ENCODE assay signal across 24 cellular contexts in the genomic region with DNA sequence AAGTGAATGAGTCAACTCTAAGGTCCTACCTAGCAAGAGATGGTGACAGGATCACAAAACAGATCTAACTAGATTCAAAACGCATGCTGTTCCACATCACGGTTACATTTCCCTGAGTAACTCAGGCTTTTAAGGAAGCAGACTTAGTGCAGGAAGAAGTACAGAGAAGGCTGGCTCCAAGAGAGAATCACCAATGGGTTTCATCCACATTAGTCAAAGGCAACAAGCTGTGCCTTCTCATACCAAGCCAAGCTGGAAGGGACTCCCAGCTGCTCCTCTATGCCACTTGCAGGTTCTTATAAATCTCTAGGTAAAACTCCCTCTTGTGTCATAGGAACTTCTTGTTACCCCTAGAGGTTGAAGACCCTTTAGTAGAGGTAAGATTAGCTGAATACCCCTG.
A peak's percentile ranks its signal among the peaks of the same experiment; 100 is the strongest.
DNase-seq lines count a peak whose midpoint lies in the region; ATAC-seq, FAIRE-seq and TF ChIP-seq lines count a peak whose summit lies in the region.
"Had no signal": no experiment of that assay in that cellular context is flagged by ENCODE, and none has a peak within 500 bp of the region (broad histone marks: within the 10 kb centered on the region; RNA-seq: fewer than 3 reads in every experiment).

No MANE protein-coding gene starts in this region.

- no peak for TF ChIP-seq POLR2A in H54 (IDR thresholded peaks at IDR 0.05; ENCODE audit: low read depth, low read length)
- no peak for TF ChIP-seq POLR2A in right lobe of liver (IDR thresholded peaks at IDR 0.05)

- H3K36me3 ChIP-seq in right lobe of liver, result no peaks in the 10 kb centered on the region
- H3K36me3 ChIP-seq: BE2C, BLaER1 had no signal

- H3K4me1 ChIP-seq in right lobe of liver (no peaks in the 10 kb centered on the region), foreskin keratinocyte (no peaks in the 10 kb centered on the region)
- H3K4me1 ChIP-seq: BE2C, BLaER1 had no signal

- intact Hi-C loops in right lobe of liver (cut with DNase I), result no loop called here

- H3K9me3 ChIP-seq in right lobe of liver, result no peaks in the 10 kb centered on the region
- H3K9me3 ChIP-seq: BE2C, BLaER1 had no signal

- no peak overlapping the region for H3K4me3 ChIP-seq in right lobe of liver
- H3K4me3 ChIP-seq: BLaER1 had no signal

- FAIRE-seq in H54 (lab: Jason Lieb, UNC), result peak; percentile 41
- FAIRE-seq: A204.1, G401.6, GM12891, GM18507 had no signal

- H3K27ac ChIP-seq in right lobe of liver (no peak overlapping the region), foreskin keratinocyte (no peak overlapping the region)
- H3K27ac ChIP-seq: BLaER1 had no signal

- H3K27me3 ChIP-seq in right lobe of liver (no peaks in the 10 kb centered on the region), foreskin keratinocyte (no peaks in the 10 kb centered on the region)
- H3K27me3 ChIP-seq: BE2C, BLaER1 had no signal

- no peak for DNase-seq in H54 (ENCODE audit: insufficient read length, low spot score)
- DNase-seq in cerebellum (ENCODE audit: low spot score), result peak; percentile 41
- DNase-seq in right lobe of liver, result no peak
- no peak for DNase-seq in foreskin keratinocyte
- DNase-seq: 8988T; ACHN; BE2C; CD4-positive, alpha-beta memory T cell; CD4-positive, CD25-positive, alpha-beta regulatory T cell; CD8-positive, alpha-beta memory T cell; COR-L47; DMS 273 treated with DMSO at 0.1 percent for 48 hours; DMS153; DMS53; DMS79; DND-41; EL; GF-D8 had no signal

- no peak for ATAC-seq in right lobe of liver
- ATAC-seq in foreskin keratinocyte, result no peak
- no peak for ATAC-seq in HG03175 (IDR thresholded peaks at IDR 0.05; ENCODE audit: unreplicated experiment)

- 60% methylated on average over 1 of the region's 2 CpGs for WGBS in right lobe of liver (ENCODE audit: insufficient coverage, low coverage, low lambda C conversion rate, missing lambda C conversion rate)

- TF ChIP-seq CTCF in right lobe of liver (IDR thresholded peaks at IDR 0.05) (no peak), foreskin keratinocyte (conservative IDR thresholded peaks at IDR 0.05) (no peak)
